23 cellular contexts compared by ENCODE assay signal in the genomic region with DNA sequence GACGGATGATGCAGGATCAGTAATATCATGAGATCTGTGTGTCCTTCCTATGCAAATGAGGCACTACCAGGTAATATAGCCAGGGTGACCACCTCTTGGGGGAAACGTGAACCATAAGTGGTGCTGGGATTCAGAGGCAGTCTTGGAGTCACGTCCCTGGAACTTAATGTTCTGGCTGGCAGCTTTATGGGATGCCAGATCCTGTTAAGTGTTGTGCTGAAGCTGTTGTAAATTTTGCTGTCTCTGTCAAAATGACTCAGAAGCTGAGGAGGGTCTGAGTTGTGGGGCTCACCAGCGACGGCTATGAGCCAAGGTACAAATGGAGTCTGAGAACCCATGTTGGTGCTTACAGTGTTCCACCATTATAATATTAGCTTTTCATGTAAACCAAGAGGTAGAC.
"Had no signal": no experiment of that assay in that cellular context is flagged by ENCODE, and none has a peak within 500 bp of the region (broad histone marks: within the 10 kb centered on the region; RNA-seq: fewer than 3 reads in every experiment).

No MANE protein-coding gene starts in this region.

- ATAC-seq: foreskin keratinocyte, heart right ventricle, left lung, left ventricle myocardium superior, lower lobe of right lung, mucosa of descending colon had no signal

- DNase-seq: cerebellar nuclear complex; colonic mucosa; cortex of kidney; dermis blood vessel endothelial cell; dorsolateral prefrontal cortex; effector CD4-positive, alpha-beta T cell; effector memory CD4-positive, alpha-beta T cell; foreskin keratinocyte; glutamatergic neuron; head of caudate nucleus; heart right ventricle; hippocampal formation; kidney; kidney glomerular epithelial cell; left colon; left lung; left ventricle myocardium superior; lower lobe of right lung; mesenchymal stem cell; midbrain; mucosa of descending colon had no signal

- H3K4me3 ChIP-seq: colonic mucosa, dorsolateral prefrontal cortex, esophagus muscularis mucosa, heart right ventricle, left lung, lower lobe of right lung, mucosa of descending colon had no signal

- H3K36me3 ChIP-seq: colonic mucosa, esophagus muscularis mucosa, heart right ventricle, left lung, lower lobe of right lung had no signal

- H3K9me3 ChIP-seq: colonic mucosa, esophagus muscularis mucosa, heart right ventricle, left lung, lower lobe of right lung, mucosa of descending colon had no signal

- H3K4me3 Mint-ChIP-seq: central memory CD8-positive, alpha-beta T cell had no signal

- H3K27ac ChIP-seq: colonic mucosa, dorsolateral prefrontal cortex, esophagus muscularis mucosa, foreskin keratinocyte, heart right ventricle, left lung, lower lobe of right lung had no signal

- H3K4me1 Mint-ChIP-seq: central memory CD8-positive, alpha-beta T cell had no signal

- H3K27me3 ChIP-seq: colonic mucosa, dorsolateral prefrontal cortex, esophagus muscularis mucosa, foreskin keratinocyte, heart right ventricle, left lung had no signal

- H3K4me1 ChIP-seq: colonic mucosa, esophagus muscularis mucosa, foreskin keratinocyte, heart right ventricle, left lung, lower lobe of right lung had no signal
